1 cellular context compared by ENCODE assay signal in genomic region chr6:11731423-11731822, GRCh38.
A peak's percentile ranks its signal among the peaks of the same experiment; 100 is the strongest.
TF ChIP-seq lines count a peak whose summit lies in the region.

No MANE protein-coding gene starts in this region.

TF ChIP-seq in GM12878, 131 proteins besides CTCF, POLR2A, EP300 and RAD21 (continued from another document):
- TF ChIP-seq ZBTB4 (CRISPR knock-in tag; IDR thresholded peaks at IDR 0.05) (no peak), ZNF274 (IDR thresholded peaks at IDR 0.05; ENCODE audit: insufficient read depth, insufficient read length) (no peak), TAF1 (IDR thresholded peaks at IDR 0.05; ENCODE audit: borderline replicate concordance, low read depth, low read length) (0 out of 2 replicates have a peak, but pooled peaks have one; percentile 1), NFYA (IDR thresholded peaks at IDR 0.05; ENCODE audit: borderline replicate concordance, low read depth, low read length) (no peak), NFXL1 (IDR thresholded peaks at IDR 0.05; ENCODE audit: borderline replicate concordance) (no peak), HDGF (IDR thresholded peaks at IDR 0.05) (0 out of 2 replicates have a peak, but pooled peaks have one; percentile 23), ZBED1 (IDR thresholded peaks at IDR 0.05; ENCODE audit: borderline replicate concordance) (no peak), SMARCA5 (IDR thresholded peaks at IDR 0.05) (no peak), PAX8 (IDR thresholded peaks at IDR 0.05) (no peak), MEF2B (IDR thresholded peaks at IDR 0.05; ENCODE audit: partially characterized antibody, poor library complexity, severe bottlenecking) (no peak), IKZF2 (IDR thresholded peaks at IDR 0.05) (no peak), E2F4 (IDR thresholded peaks at IDR 0.05; ENCODE audit: low read depth, low read length) (no peak), NR2C2 (IDR thresholded peaks at IDR 0.05; ENCODE audit: borderline replicate concordance, control insufficient read depth, insufficient read length, low read depth) (no peak), SP1 (IDR thresholded peaks at IDR 0.05; ENCODE audit: low read depth, low read length) (no peak), JUND (IDR thresholded peaks at IDR 0.05; ENCODE audit: low read depth, low read length) (no peak), ASH2L (IDR thresholded peaks at IDR 0.05; ENCODE audit: borderline replicate concordance, low read depth) (0 out of 2 replicates have a peak, but pooled peaks have one; percentile 55), WRNIP1 (IDR thresholded peaks at IDR 0.05; ENCODE audit: borderline replicate concordance, low read depth, low read length) (no peak), RCOR1 (conservative IDR thresholded peaks at IDR 0.05; ENCODE audit: low read depth, low read length) (no peak), NKRF (conservative IDR thresholded peaks at IDR 0.05) (no peak), KAT2A (conservative IDR thresholded peaks at IDR 0.05; ENCODE audit: control insufficient read depth, low read depth, low read length) (no peak), RAD51 (IDR thresholded peaks at IDR 0.05) (no peak), ATF7 (IDR thresholded peaks at IDR 0.05; ENCODE audit: low read depth) (no peak), POLR2AphosphoS5 (IDR thresholded peaks at IDR 0.05; ENCODE audit: low read length) (peak; percentile 39; the same call in 1 of the 2 replicates)
TF ChIP-seq in GM12878: peak in this region for 4.
